Comparison of ENCODE assay signal across 8 cellular contexts in the genomic region with DNA sequence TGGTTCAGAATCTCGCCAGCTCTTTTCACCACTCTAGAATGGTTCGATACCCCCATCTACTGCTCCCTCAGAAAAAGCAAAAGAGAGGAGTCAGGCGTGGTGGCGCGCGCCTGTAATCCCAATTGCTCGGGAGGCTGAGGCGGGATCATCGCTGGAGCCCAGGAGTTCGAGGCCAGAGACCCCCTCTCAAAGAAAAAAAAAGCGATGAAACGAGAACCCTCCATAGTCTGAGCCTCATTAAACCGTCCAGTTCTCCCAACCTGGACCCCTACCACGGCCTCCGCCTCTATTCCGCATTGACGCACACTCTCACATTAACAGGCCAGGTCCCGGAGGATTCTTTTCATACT. TPM values are rescaled to one million over a fixed set of nuclear protein-coding genes. Genes with fewer than 3 reads are reported as not detected.
DNase-seq lines count a peak whose midpoint lies in the region; ATAC-seq, FAIRE-seq and TF ChIP-seq lines count a peak whose summit lies in the region.

No MANE protein-coding gene starts in this region.

- H3K9me2 ChIP-seq in Karpas-422 (replicated peaks; ENCODE audit: insufficient read depth, low read length) = no peaks in the 10 kb centered on the region

- no peak for FAIRE-seq in frontal cortex (lab: Jason Lieb, UNC)

- H3K4me3 ChIP-seq in AG04450 (ENCODE audit: low read depth, low read length) = peak overlapping the region; percentile 74
- H3K4me3 ChIP-seq in Karpas-422 (ENCODE audit: low read length) = peak overlapping the region; percentile 65
- H3K4me3 ChIP-seq in muscle layer of duodenum (ENCODE audit: low read depth in 1 of 2, low read length in 2 of 2) = peak overlapping the region; percentile 75 to 81

- H3K36me3 ChIP-seq in Karpas-422 (ENCODE audit: insufficient read depth, low read length) (no peaks in the 10 kb centered on the region), muscle layer of duodenum (ENCODE audit: control insufficient read depth in 1 of 2, insufficient read depth in 2 of 2, low read length in 2 of 2) (no peaks in the 10 kb centered on the region)

- no peaks in the 10 kb centered on the region for H3K27me3 ChIP-seq in AG04450 (ENCODE audit: control insufficient read depth, insufficient read depth, low read length)
- no peaks in the 10 kb centered on the region for H3K27me3 ChIP-seq in Karpas-422 (ENCODE audit: low read length)
- no peaks in the 10 kb centered on the region for H3K27me3 ChIP-seq in muscle layer of duodenum (ENCODE audit: low read depth, low read length)

- H4K20me1 ChIP-seq in Karpas-422 (ENCODE audit: insufficient read depth, low read depth, low read length) = no peaks in the 10 kb centered on the region

- DNase-seq in AG04450 (ENCODE audit: low read depth, low spot score) = no peak
- DNase-seq in Karpas-422 = no peak
- no peak for DNase-seq in frontal cortex (ENCODE audit: low spot score in 2 of 2)
- DNase-seq in activated CD4-positive, alpha-beta T cell treated with anti-CD3 and anti-CD28 coated beads, Interleukin-2, amount 50 U/mL, for 48 hours = no peak
- DNase-seq in HPDE6-E6E7 (ENCODE audit: extremely low spot score) = no peak

- H3K27ac ChIP-seq in AG04450 (ENCODE audit: low read depth, low read length) (peak overlapping the region; percentile 69), Karpas-422 (ENCODE audit: low read length) (no peak overlapping the region), cingulate gyrus (ENCODE audit: low read depth, low read length) (peak overlapping the region; percentile 62), muscle layer of duodenum (ENCODE audit: low read length) (no peak overlapping the region)

- H3K4me2 ChIP-seq in Karpas-422 (ENCODE audit: low read depth, low read length, poor library complexity, severe bottlenecking) = peak overlapping the region; percentile 72

- H3K9ac ChIP-seq in Karpas-422 (ENCODE audit: low read length) = peak overlapping the region; percentile 62

- H3K9me3 ChIP-seq in AG04450 (ENCODE audit: control insufficient read depth, insufficient read depth, low read length) (no peaks in the 10 kb centered on the region), Karpas-422 (ENCODE audit: low read length) (no peaks in the 10 kb centered on the region), muscle layer of duodenum (ENCODE audit: control insufficient read depth in 1 of 2, low read length in 2 of 2) (no peaks in the 10 kb centered on the region)

- H3K79me2 ChIP-seq in Karpas-422 (ENCODE audit: low read length) = no peaks in the 10 kb centered on the region

- peaks cover 11% of the 10 kb centered on the region for H3K4me1 ChIP-seq in Karpas-422 (ENCODE audit: low read length)
- H3K4me1 ChIP-seq in muscle layer of duodenum (ENCODE audit: control insufficient read depth in 1 of 2, insufficient read depth in 2 of 2, low read length in 2 of 2) = peaks cover 0 to 6% of the 10 kb centered on the region in 2 donors

- no peak overlapping the region for H2AFZ ChIP-seq in Karpas-422 (ENCODE audit: low read length)

- ATAC-seq in GM21576 (IDR thresholded peaks at IDR 0.05; ENCODE audit: unreplicated experiment) = no peak

- POLR2A ChIA-PET in AG04450 (lab: Yijun Ruan, JAX) = interaction anchor here (0.7 to 1.4 kb wide), 5 partner anchors 65 to 126 kb away, joined by 3 to 5 read pairs (median 3); partner anchors contain the start of gene NRGN

- TF ChIP-seq CTCF in AG04450 (IDR thresholded peaks at IDR 0.05; ENCODE audit: low read depth, low read length) = no peak

- CTCF ChIA-PET in AG04450 (lab: Charles Lee) = interaction anchor here (0.6 to 8.7 kb wide), 6 partner anchors 29 to 402 kb away, joined by 3 to 164 read pairs (median 4); partner anchors contain the start of gene ROBO3

RNA-seq across cellular contexts. Expression of gene SPA17, which starts 0.4 kb away (rescaled TPM):
- polyA plus RNA-seq in AG04450 (2011; rRNA removed) = 6.5 and 8.4 TPM in 2 replicates
- 3.8 and 4.7 TPM in 2 replicates for polyA minus RNA-seq in AG04450 (2011; rRNA and poly(A)+ RNA removed)
- total RNA-seq in Karpas-422 (2014; rRNA removed; shearing (Covaris generic); ENCODE audit: low replicate concordance) = 1.2 and 10.4 TPM in 2 replicates
- 5.7 TPM for total RNA-seq in frontal cortex

RNA-seq across cellular contexts. Expression of gene SIAE, which starts 0.6 kb away (rescaled TPM):
- 33.5 and 37.9 TPM in 2 replicates for polyA plus RNA-seq in AG04450 (2011; rRNA removed)
- polyA minus RNA-seq in AG04450 (2011; rRNA and poly(A)+ RNA removed) = 10.6 and 11.8 TPM in 2 replicates
- 0.47 and 0.89 TPM in 2 replicates for total RNA-seq in Karpas-422 (2014; rRNA removed; shearing (Covaris generic); ENCODE audit: low replicate concordance)
- 10.2 TPM for total RNA-seq in frontal cortex

RNA-seq across cellular contexts. Expression of gene TBRG1, which starts 51.5 kb away (rescaled TPM):
- polyA plus RNA-seq in AG04450 (2011; rRNA removed) = 30.9 and 31.4 TPM in 2 replicates
- 13.6 and 15.8 TPM in 2 replicates for polyA minus RNA-seq in AG04450 (2011; rRNA and poly(A)+ RNA removed)
- total RNA-seq in Karpas-422 (2014; rRNA removed; shearing (Covaris generic); ENCODE audit: low replicate concordance) = 14.5 and 21.6 TPM in 2 replicates
- total RNA-seq in frontal cortex = 35.9 TPM

Comparison
In these comparisons a context has a peak if more than half of its experiments do, and no peak if none do; other contexts are left out.
1. H3K27ac ChIP-seq: peak in AG04450 (single experiment) and cingulate gyrus (single experiment); none in Karpas-422 (single experiment) and muscle layer of duodenum (single experiment).
2. Peak in every context shown above with its lines, with median percentiles within 50 percentile points of each other: H3K4me3 ChIP-seq.